8 cellular contexts compared by ENCODE assay signal in genomic region chr10:5944389-5945202, GRCh38.
A peak's percentile ranks its signal among the peaks of the same experiment; 100 is the strongest.
DNase-seq lines count a peak whose midpoint lies in the region; ATAC-seq and FAIRE-seq lines count a peak whose summit lies in the region.

No MANE protein-coding gene starts in this region.

- in situ Hi-C loops in ACHN (cut with HindIII; ENCODE audit: low pct_ligation_motif_present, low pct_unique_long_range_greater_than_20kb, low sequenced_read_pairs): no loop called here

- peak; percentile 98 for FAIRE-seq in endometrium (lab: Jason Lieb, UNC)

- H3K9me3 ChIP-seq in muscle layer of colon (ENCODE audit: low read length): no peaks in the 10 kb centered on the region

- no peaks in the 10 kb centered on the region for H3K27me3 ChIP-seq in muscle layer of colon (ENCODE audit: control insufficient read depth in 1 of 2, insufficient read depth in 2 of 2, low read length in 2 of 2)

- H3K4me3 ChIP-seq in muscle layer of colon (ENCODE audit: low read depth in 1 of 2, low read length in 2 of 2): peak overlapping the region in 1 of 2 donors; percentile 47

- DNase-seq in ACHN: peak; percentile 91
- peak; percentile 82 for DNase-seq in NCI-H2029 (lab: John Stamatoyannopoulos, UW)

- ATAC-seq in GM18870 (IDR thresholded peaks at IDR 0.05; ENCODE audit: unreplicated experiment) (no peak), HG03135 (IDR thresholded peaks at IDR 0.05; ENCODE audit: unreplicated experiment) (no peak), HG02981 (IDR thresholded peaks at IDR 0.05; ENCODE audit: unreplicated experiment) (no peak), GM18909 (IDR thresholded peaks at IDR 0.05; ENCODE audit: poor library complexity, unreplicated experiment) (no peak)

- H3K36me3 ChIP-seq in muscle layer of colon (ENCODE audit: insufficient read depth, low read length): no peaks in the 10 kb centered on the region

- H3K9ac ChIP-seq in muscle layer of colon (ENCODE audit: low read length): peak overlapping the region; percentile 3

- peak overlapping the region; percentile 78 for H3K27ac ChIP-seq in muscle layer of colon (ENCODE audit: low read depth, low read length)

- H3K4me1 ChIP-seq in muscle layer of colon (ENCODE audit: insufficient read depth, low read length): peaks cover 34% of the 10 kb centered on the region
